31 cellular contexts compared by ENCODE assay signal in the genomic region with DNA sequence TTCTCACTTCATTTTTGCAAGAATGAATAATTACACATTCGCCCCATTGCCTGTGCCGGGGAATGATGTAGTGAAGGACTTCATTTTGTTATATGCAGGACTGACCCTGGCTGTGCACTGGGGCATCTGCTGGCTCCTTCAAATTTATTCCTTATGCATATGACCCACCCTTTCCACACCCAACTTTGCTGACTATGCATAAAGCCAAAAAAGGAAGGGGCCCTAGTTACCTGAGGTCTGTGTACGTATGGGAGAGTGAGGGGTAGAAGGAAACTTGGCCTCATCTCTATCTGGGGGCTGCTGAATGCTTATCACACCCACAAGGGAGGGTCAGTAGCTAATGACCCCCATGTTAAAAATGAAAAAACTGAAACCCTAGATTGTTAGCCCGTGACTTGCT.
"Had no signal": no experiment of that assay in that cellular context is flagged by ENCODE, and none has a peak within 500 bp of the region (broad histone marks: within the 10 kb centered on the region; RNA-seq: fewer than 3 reads in every experiment).

No MANE protein-coding gene starts in this region.

- H3K27ac ChIP-seq: esophagus squamous epithelium, heart right ventricle, left lung, neural progenitor cell, parathyroid adenoma, suprapubic skin, transverse colon, upper lobe of right lung, uterus had no signal

- H3K27me3 ChIP-seq: esophagus squamous epithelium, heart right ventricle, left lung, suprapubic skin, transverse colon, upper lobe of right lung, uterus had no signal

- H3K4me3 ChIP-seq: esophagus squamous epithelium, heart right ventricle, left lung, neural progenitor cell, smooth muscle cell, suprapubic skin, transverse colon, upper lobe of right lung, uterus had no signal

- FAIRE-seq: endometrium, islet of Langerhans had no signal

- H3K9me3 Mint-ChIP-seq: naive thymus-derived CD4-positive, alpha-beta T cell; nephron; stimulated activated naive CD8-positive, alpha-beta T cell treated with anti-CD3 and anti-CD28 coated beads, Interleukin-15, amount 100 ng/mL, for 72 hours had no signal

- H3K9me3 ChIP-seq: esophagus squamous epithelium, heart right ventricle, left lung, suprapubic skin, transverse colon, upper lobe of right lung, uterus had no signal

- H3K36me3 Mint-ChIP-seq: neural progenitor cell had no signal

- H3K4me2 ChIP-seq: neural progenitor cell, smooth muscle cell had no signal

- H3K79me2 ChIP-seq: parathyroid adenoma had no signal

- H2AFZ ChIP-seq: neural progenitor cell, parathyroid adenoma had no signal

- H3K4me1 ChIP-seq: left lung, parathyroid adenoma, suprapubic skin, transverse colon, upper lobe of right lung, uterus had no signal

- H3K36me3 ChIP-seq: esophagus squamous epithelium, heart right ventricle, left lung, neural progenitor cell, suprapubic skin, transverse colon, upper lobe of right lung, uterus had no signal

- H3K27ac Mint-ChIP-seq: naive thymus-derived CD4-positive, alpha-beta T cell; nephron; progenitor cell of endocrine pancreas; stimulated activated naive CD8-positive, alpha-beta T cell treated with anti-CD3 and anti-CD28 coated beads, Interleukin-15, amount 100 ng/mL, for 72 hours had no signal

- H3K9ac ChIP-seq: neural progenitor cell, parathyroid adenoma had no signal

- H3K4me3 Mint-ChIP-seq: naive thymus-derived CD4-positive, alpha-beta T cell; nephron; neural progenitor cell; stimulated activated naive CD8-positive, alpha-beta T cell treated with anti-CD3 and anti-CD28 coated beads, Interleukin-15, amount 100 ng/mL, for 72 hours had no signal

- DNase-seq: dermis blood vessel endothelial cell; effector memory CD4-positive, alpha-beta T cell; erythroblast; esophagus squamous epithelium; foreskin melanocyte; glutamatergic neuron; heart right ventricle; hippocampal formation; left cardiac atrium; left lung; mesenchymal stem cell; midbrain; naive thymus-derived CD4-positive, alpha-beta T cell; stimulated activated CD4-positive, alpha-beta T cell treated with anti-CD3 and anti-CD28 coated beads, Interleukin-12 subunit alpha, Interleukin-12 subunit beta, amount 100 ng/mL, for 4 hours; stimulated activated CD4-positive, alpha-beta T cell treated with anti-CD3 and anti-CD28 coated beads, Interleukin-1b, Interleukin-23, amount 100 ng/mL, for 48 hours; stimulated activated CD4-positive, alpha-beta T cell treated with anti-CD3 and anti-CD28 coated beads, Interleukin-4, amount 100 ng/mL, for 1 hour; stimulated activated CD8-positive, alpha-beta memory T cell treated with anti-CD3 and anti-CD28 coated beads, Interleukin-4, amount 100 ng/mL, for 48 hours; stimulated activated naive CD4-positive, alpha-beta T cell; stimulated activated naive CD8-positive, alpha-beta T cell treated with anti-CD3 and anti-CD28 coated beads, Interleukin-15, amount 100 ng/mL, for 72 hours; transverse colon; upper lobe of right lung; uterus had no signal

- ATAC-seq: heart right ventricle; left cardiac atrium; left lung; naive thymus-derived CD4-positive, alpha-beta T cell; sciatic nerve; stimulated activated naive CD8-positive, alpha-beta T cell treated with anti-CD3 and anti-CD28 coated beads, Interleukin-15, amount 100 ng/mL, for 72 hours; upper lobe of right lung had no signal

- H3K4me1 Mint-ChIP-seq: stimulated activated naive CD8-positive, alpha-beta T cell treated with anti-CD3 and anti-CD28 coated beads, Interleukin-15, amount 100 ng/mL, for 72 hours had no signal
